In the genomic region with DNA sequence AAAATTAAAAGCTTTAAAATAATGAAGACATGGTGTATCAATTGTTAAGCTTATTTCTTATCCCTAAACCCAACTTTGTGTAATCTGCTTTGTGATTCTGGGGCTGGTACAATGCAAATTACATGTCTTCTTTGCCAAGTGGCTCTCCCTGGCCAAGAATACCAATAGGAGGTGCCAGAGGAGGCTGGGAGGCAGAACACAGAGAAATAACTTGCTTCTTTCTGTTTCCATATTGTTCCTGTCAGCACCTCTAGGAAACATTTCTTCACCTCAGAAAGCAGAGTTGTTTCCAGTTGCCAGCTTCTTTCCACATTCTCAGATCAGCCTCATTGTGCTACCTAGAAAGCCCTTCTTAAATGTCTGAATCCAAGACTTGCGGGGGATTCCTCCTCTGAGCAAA, we compare ENCODE assay signal across 27 cellular contexts.
DNase-seq lines count a peak whose midpoint lies in the region; ATAC-seq, FAIRE-seq and TF ChIP-seq lines count a peak whose summit lies in the region.
"Had no signal": no experiment of that assay in that cellular context is flagged by ENCODE, and none has a peak within 500 bp of the region (broad histone marks: within the 10 kb centered on the region; RNA-seq: fewer than 3 reads in every experiment).

No MANE protein-coding gene starts in this region.

- H3K27me3 ChIP-seq in HCT116 (ENCODE audit: insufficient read depth, low read length) (no peaks in the 10 kb centered on the region), right cardiac atrium (ENCODE audit: control insufficient read depth, insufficient read depth) (no peaks in the 10 kb centered on the region), gastrocnemius medialis (no peaks in the 10 kb centered on the region)
- no peaks in the 10 kb centered on the region for H3K27me3 ChIP-seq in naive thymus-derived CD4-positive, alpha-beta T cell (ENCODE audit: control insufficient read depth in 2 of 2, insufficient read depth in 2 of 2, low read length in 2 of 2)
- H3K27me3 ChIP-seq: neural progenitor cell had no signal

- peak overlapping the region; percentile 66 for H2AFZ ChIP-seq in HCT116 (ENCODE audit: low read depth, low read length, poor library complexity, severe bottlenecking)
- H2AFZ ChIP-seq: neural progenitor cell had no signal

- H3K9me3 Mint-ChIP-seq in activated T-helper 17 cell treated with anti-CD3 and anti-CD28 coated beads, Interleukin-2, amount 50 U/mL, for 72 hours, result no peaks in the 10 kb centered on the region
- H3K9me3 Mint-ChIP-seq in naive thymus-derived CD4-positive, alpha-beta T cell, result peaks cover 0 to 2% (median 0%) of the 10 kb centered on the region in 11 donors
- H3K9me3 Mint-ChIP-seq: activated naive CD8-positive, alpha-beta T cell treated with anti-CD3 and anti-CD28 coated beads for 36 hours; activated T-helper 2 cell treated with anti-CD3 and anti-CD28 coated beads, Interferon-gamma antibody, Interleukin-2, Interleukin-4, amounts not matched to agents 10 μg/mL and 5 μg/mL and 100 μg/mL, durations not matched to agents 14 hours and 24 hours and 36 hours; neural progenitor cell; stimulated activated effector memory CD8-positive, alpha-beta T cell treated with anti-CD3 and anti-CD28 coated beads, Interleukin-12 subunit alpha, Interleukin-12 subunit beta, amount 100 ng/mL, for 72 hours had no signal

- H3K36me3 Mint-ChIP-seq in activated T-helper 17 cell treated with anti-CD3 and anti-CD28 coated beads, Interleukin-2, amount 50 U/mL, for 72 hours (ENCODE audit: low read depth), result no peaks in the 10 kb centered on the region
- no peaks in the 10 kb centered on the region for H3K36me3 Mint-ChIP-seq in naive thymus-derived CD4-positive, alpha-beta T cell
- H3K36me3 Mint-ChIP-seq: activated naive CD8-positive, alpha-beta T cell treated with anti-CD3 and anti-CD28 coated beads for 36 hours; neural progenitor cell; stimulated activated effector memory CD8-positive, alpha-beta T cell treated with anti-CD3 and anti-CD28 coated beads, Interleukin-12 subunit alpha, Interleukin-12 subunit beta, amount 100 ng/mL, for 72 hours had no signal

- RAD21 ChIA-PET in HCT116 (lab: Charles Lee; ENCODE audit: low non-redundant PET in 1 of 2, low total read pairs in 2 of 2, uncharacterized antibody in 2 of 2, unreplicated experiment in 2 of 2), result no interaction called here

- peak overlapping the region; percentile 18 for H3K27ac Mint-ChIP-seq in activated T-helper 17 cell treated with anti-CD3 and anti-CD28 coated beads, Interleukin-2, amount 50 U/mL, for 72 hours
- H3K27ac Mint-ChIP-seq in naive thymus-derived CD4-positive, alpha-beta T cell, result no peak overlapping the region
- H3K27ac Mint-ChIP-seq: activated naive CD8-positive, alpha-beta T cell treated with anti-CD3 and anti-CD28 coated beads for 36 hours; activated T-helper 2 cell treated with anti-CD3 and anti-CD28 coated beads, Interferon-gamma antibody, Interleukin-2, Interleukin-4, amounts not matched to agents 10 μg/mL and 5 μg/mL and 100 μg/mL, durations not matched to agents 14 hours and 24 hours and 36 hours; progenitor cell of endocrine pancreas; stimulated activated effector memory CD8-positive, alpha-beta T cell treated with anti-CD3 and anti-CD28 coated beads, Interleukin-12 subunit alpha, Interleukin-12 subunit beta, amount 100 ng/mL, for 72 hours had no signal

- in situ Hi-C loops in gastrocnemius medialis (cut with MboI; ENCODE audit: low sequenced_read_pairs in 4 of 4), result no loop called here

- H3K36me3 ChIP-seq in HCT116 (ENCODE audit: control insufficient read depth in 1 of 2, insufficient read depth in 2 of 2, low read length in 2 of 2), result no peaks in the 10 kb centered on the region
- no peaks in the 10 kb centered on the region for H3K36me3 ChIP-seq in naive thymus-derived CD4-positive, alpha-beta T cell (ENCODE audit: control insufficient read depth in 2 of 3, insufficient read depth in 3 of 3, low read length in 3 of 3)
- H3K36me3 ChIP-seq in gastrocnemius medialis, result no peaks in the 10 kb centered on the region
- H3K36me3 ChIP-seq: neural progenitor cell had no signal

- H3K4me1 Mint-ChIP-seq in activated T-helper 17 cell treated with anti-CD3 and anti-CD28 coated beads, Interleukin-2, amount 50 U/mL, for 72 hours, result no peaks in the 10 kb centered on the region
- peaks cover 0 to 7% (median 0%) of the 10 kb centered on the region in 7 donors for H3K4me1 Mint-ChIP-seq in naive thymus-derived CD4-positive, alpha-beta T cell
- H3K4me1 Mint-ChIP-seq: activated naive CD8-positive, alpha-beta T cell treated with anti-CD3 and anti-CD28 coated beads for 36 hours had no signal

- WGBS in right cardiac atrium, result 88% methylated on average over 1 of the region's 1 CpG

- no peaks in the 10 kb centered on the region for H3K79me2 ChIP-seq in HCT116 (ENCODE audit: insufficient read depth, low read length)

- H4K20me1 ChIP-seq in HCT116 (ENCODE audit: insufficient read depth), result no peaks in the 10 kb centered on the region

- H3K27ac ChIP-seq in HCT116 (ENCODE audit: low read depth, low read length), result no peak overlapping the region
- no peak overlapping the region for H3K27ac ChIP-seq in right cardiac atrium (ENCODE audit: low read length)
- no peak overlapping the region for H3K27ac ChIP-seq in naive thymus-derived CD4-positive, alpha-beta T cell (ENCODE audit: low read depth, low read length)
- H3K27ac ChIP-seq in gastrocnemius medialis, result no peak overlapping the region
- H3K27ac ChIP-seq: neural progenitor cell, skin epidermis had no signal

- no peaks in the 10 kb centered on the region for H3K27me3 Mint-ChIP-seq in activated T-helper 17 cell treated with anti-CD3 and anti-CD28 coated beads, Interleukin-2, amount 50 U/mL, for 72 hours
- H3K27me3 Mint-ChIP-seq in naive thymus-derived CD4-positive, alpha-beta T cell, result peaks cover 0 to 11% (median 5%) of the 10 kb centered on the region in 5 donors
- H3K27me3 Mint-ChIP-seq: progenitor cell of endocrine pancreas had no signal

- TF ChIP-seq RAD21 in HCT116 (IDR thresholded peaks at IDR 0.05; ENCODE audit: low read depth), result 0 out of 2 replicates have a peak, but pooled peaks have one; percentile 1

- DNase-seq in D721Med (ENCODE audit: insufficient read length, low spot score), result no peak
- DNase-seq in HCT116 (ENCODE audit: low read depth, low spot score), result no peak
- peak in 2 of 3 donors; percentile 38 to 46 for DNase-seq in right cardiac atrium
- DNase-seq in naive thymus-derived CD4-positive, alpha-beta T cell, result no peak
- no peak for DNase-seq in gastrocnemius medialis
- DNase-seq: activated CD4-positive, alpha-beta T cell treated with anti-CD3 and anti-CD28 coated beads, Interleukin-2, amount 50 U/mL, for 4 hours; activated CD8-positive, alpha-beta memory T cell treated with anti-CD3 and anti-CD28 coated beads, Interleukin-2, amount 50 U/mL, for 4 hours; activated naive CD8-positive, alpha-beta T cell treated with anti-CD3 and anti-CD28 coated beads for 36 hours; GDM1; mucosa of descending colon; NCI-H1105 treated with DMSO at 0.1 percent for 48 hours; NCI-H2081; NK-92 treated with Interleukin-12 subunit alpha and Interleukin-12 subunit beta, amount 100 ng/mL, for 24 hours; stimulated activated CD4-positive, alpha-beta T cell treated with anti-CD3 and anti-CD28 coated beads, Interleukin-2, amount 100 ng/mL, for 24 hours had no signal

- intact Hi-C loops in HCT116 (cut with micrococcal nuclease), result loop anchor here (10.0 kb wide), 1 partner anchor 259 kb away; no protein-coding TSS in a partner anchor
- intact Hi-C loops in right cardiac atrium (cut with DNase I), result no loop called here
- intact Hi-C loops in naive thymus-derived CD4-positive, alpha-beta T cell (cut with micrococcal nuclease), result no loop called here
- intact Hi-C loops in gastrocnemius medialis (cut with DNase I; ENCODE audit: low total_unique reads), result no loop called here

- POLR2A ChIA-PET in HCT116 (lab: Charles Lee), result no interaction called here
- POLR2A ChIA-PET in naive thymus-derived CD4-positive, alpha-beta T cell (lab: Charles Lee), result no interaction called here

- CTCF ChIA-PET in HCT116 (lab: Charles Lee), result no interaction called here
- CTCF ChIA-PET in naive thymus-derived CD4-positive, alpha-beta T cell (lab: Charles Lee), result no interaction called here

- H3K4me2 ChIP-seq in HCT116 (ENCODE audit: low read length), result no peak overlapping the region
- H3K4me2 ChIP-seq: neural progenitor cell had no signal

- H3K4me1 ChIP-seq in HCT116 (ENCODE audit: control insufficient read depth in 1 of 2, insufficient read depth in 2 of 2, low read length in 2 of 2), result peaks cover 13 to 18% of the 10 kb centered on the region in 2 experiments; a peak in 3 of 4 replicates
- H3K4me1 ChIP-seq in right cardiac atrium (ENCODE audit: control insufficient read depth, insufficient read depth, low read length), result peaks cover 5% of the 10 kb centered on the region
- H3K4me1 ChIP-seq in naive thymus-derived CD4-positive, alpha-beta T cell (ENCODE audit: control insufficient read depth in 2 of 2, insufficient read depth in 2 of 2, low read length in 2 of 2), result no peaks in the 10 kb centered on the region
- no peaks in the 10 kb centered on the region for H3K4me1 ChIP-seq in gastrocnemius medialis
- H3K4me1 ChIP-seq: neural progenitor cell had no signal

- no peak for FAIRE-seq in D721Med (lab: Jason Lieb, UNC)
- FAIRE-seq: astrocyte, colon, GM18507, RCC 7860, urothelium cell line had no signal

- H3K9me3 ChIP-seq in HCT116 (ENCODE audit: control insufficient read depth in 1 of 2, insufficient read depth in 1 of 2, low read depth in 1 of 2, low read length in 2 of 2) (no peaks in the 10 kb centered on the region), right cardiac atrium (ENCODE audit: control insufficient read depth, low read length) (no peaks in the 10 kb centered on the region), gastrocnemius medialis (no peaks in the 10 kb centered on the region)
- H3K9me3 ChIP-seq in naive thymus-derived CD4-positive, alpha-beta T cell (ENCODE audit: control insufficient read depth in 2 of 3, low read length in 3 of 3), result no peaks in the 10 kb centered on the region
- H3K9me3 ChIP-seq: mucosa of descending colon had no signal

- ATAC-seq in HCT116 (no peak), right cardiac atrium (peak; percentile 62 to 71), HG03354 (IDR thresholded peaks at IDR 0.05; ENCODE audit: poor library complexity, severe bottlenecking, unreplicated experiment) (no peak), gastrocnemius medialis (no peak), HG02884 (IDR thresholded peaks at IDR 0.05; ENCODE audit: unreplicated experiment) (no peak)
- no peak for ATAC-seq in activated T-helper 17 cell treated with anti-CD3 and anti-CD28 coated beads, Interleukin-2, amount 50 U/mL, for 72 hours (replicated peaks)
- ATAC-seq in naive thymus-derived CD4-positive, alpha-beta T cell, result no peak
- ATAC-seq: mucosa of descending colon; stimulated activated effector memory CD8-positive, alpha-beta T cell treated with anti-CD3 and anti-CD28 coated beads, Interleukin-12 subunit alpha, Interleukin-12 subunit beta, amount 100 ng/mL, for 72 hours had no signal

- TF ChIP-seq POLR2A in HCT116 (IDR thresholded peaks at IDR 0.05; ENCODE audit: borderline replicate concordance, extremely low read depth, insufficient read depth, insufficient read length) (no peak), gastrocnemius medialis (IDR thresholded peaks at IDR 0.05) (no peak)

- H3K9ac ChIP-seq in HCT116 (ENCODE audit: low read length), result no peak overlapping the region
- H3K9ac ChIP-seq: neural progenitor cell had no signal

- no peak overlapping the region for H3K4me3 Mint-ChIP-seq in activated T-helper 17 cell treated with anti-CD3 and anti-CD28 coated beads, Interleukin-2, amount 50 U/mL, for 72 hours
- H3K4me3 Mint-ChIP-seq in naive thymus-derived CD4-positive, alpha-beta T cell, result no peak overlapping the region
- H3K4me3 Mint-ChIP-seq: activated naive CD8-positive, alpha-beta T cell treated with anti-CD3 and anti-CD28 coated beads for 36 hours; neural progenitor cell; stimulated activated effector memory CD8-positive, alpha-beta T cell treated with anti-CD3 and anti-CD28 coated beads, Interleukin-12 subunit alpha, Interleukin-12 subunit beta, amount 100 ng/mL, for 72 hours had no signal

- H3K9me2 ChIP-seq in HCT116 (ENCODE audit: insufficient read depth), result no peaks in the 10 kb centered on the region

- TF ChIP-seq CTCF in D721Med (IDR thresholded peaks at IDR 0.05; ENCODE audit: insufficient read depth, missing control alignments) (peak; percentile 24), HCT116 (IDR thresholded peaks at IDR 0.05 in 2 of 3, conservative IDR thresholded peaks at IDR 0.05 in 1 of 3; ENCODE audit: borderline replicate concordance in 1 of 3, insufficient read depth in 1 of 3, low read depth in 2 of 3, low read length in 2 of 3) (peak in 1 of 3 experiments; percentile 15; a peak in 1 of 6 replicates), gastrocnemius medialis (IDR thresholded peaks at IDR 0.05 in 4 of 5, conservative IDR thresholded peaks at IDR 0.05 in 1 of 5) (no peak)

- no TSS peak for BruUV-seq in HCT116 (replicated peaks; lab: Mats Ljungman, UMichigan)

- no peak overlapping the region for H3K4me3 ChIP-seq in HCT116 (replicated peaks in 1 of 2; ENCODE audit: low read depth in 1 of 2, low read length in 2 of 2)
- H3K4me3 ChIP-seq in right cardiac atrium (ENCODE audit: low read length), result no peak overlapping the region
- no peak overlapping the region for H3K4me3 ChIP-seq in naive thymus-derived CD4-positive, alpha-beta T cell (ENCODE audit: low read length)
- no peak overlapping the region for H3K4me3 ChIP-seq in gastrocnemius medialis
- H3K4me3 ChIP-seq: mucosa of descending colon, neural progenitor cell, skin epidermis had no signal

Comparison
In these comparisons a context has a peak if more than half of its experiments do, and no peak if none do; other contexts are left out.
1. DNase-seq: peak in right cardiac atrium (2 of 3); none in D721Med (single experiment), HCT116 (single experiment), naive thymus-derived CD4-positive, alpha-beta T cell (0 of 9) and gastrocnemius medialis (0 of 2).
2. ATAC-seq: peak in right cardiac atrium (2 of 2); none in HCT116 (single experiment), activated T-helper 17 cell treated with anti-CD3 and anti-CD28 coated beads, Interleukin-2, amount 50 U/mL, for 72 hours (single experiment), naive thymus-derived CD4-positive, alpha-beta T cell (single experiment), HG03354 (single experiment), gastrocnemius medialis (0 of 2) and HG02884 (single experiment).